In genomic region chr10:25738776-25739175, GRCh38 we compare ENCODE assay signal across 6 cellular contexts.
"Had no signal": no experiment of that assay in that cellular context is flagged by ENCODE, and none has a peak within 500 bp of the region (broad histone marks: within the 10 kb centered on the region; RNA-seq: fewer than 3 reads in every experiment).

No MANE protein-coding gene starts in this region.

- DNase-seq: GM23248, GOT3, H7, HFFc6 had no signal

- H3K27ac ChIP-seq: GM23248, HL-60 had no signal

- H3K36me3 ChIP-seq: HAP-1 had no signal

- H3K9me3 ChIP-seq: HAP-1 had no signal

- H3K4me3 ChIP-seq: GM23248, HAP-1 had no signal

- H3K9ac ChIP-seq: GM23248 had no signal

- H3K4me1 ChIP-seq: HAP-1 had no signal

- H2AFZ ChIP-seq: GM23248 had no signal
